10 cellular contexts compared by ENCODE assay signal in genomic region chr13:53200498-53201453, GRCh38.
DNase-seq lines count a peak whose midpoint lies in the region; ATAC-seq and TF ChIP-seq lines count a peak whose summit lies in the region.
"Had no signal": no experiment of that assay in that cellular context is flagged by ENCODE, and none has a peak within 500 bp of the region (broad histone marks: within the 10 kb centered on the region; RNA-seq: fewer than 3 reads in every experiment).

No MANE protein-coding gene starts in this region.

- peaks cover 28 to 59% of the 10 kb centered on the region in 2 donors for H3K27me3 ChIP-seq in left lung
- H3K27me3 ChIP-seq in uterus: peaks cover 0 to 6% of the 10 kb centered on the region in 2 donors

- H3K36me3 ChIP-seq in left lung (no peaks in the 10 kb centered on the region), uterus (no peaks in the 10 kb centered on the region)

- H3K27ac ChIP-seq in coronary artery: no peak overlapping the region
- H3K27ac ChIP-seq in left lung: no peak overlapping the region
- H3K27ac ChIP-seq in uterus: no peak overlapping the region

- intact Hi-C loops in left lung (cut with DNase I): no loop called here
- intact Hi-C loops in uterus (cut with DNase I; ENCODE audit: low total_unique reads): no loop called here

- ATAC-seq in left lung (peak; percentile 95), GM19395 (IDR thresholded peaks at IDR 0.05; ENCODE audit: unreplicated experiment) (no peak)

- H3K4me1 ChIP-seq in left lung (no peaks in the 10 kb centered on the region), uterus (no peaks in the 10 kb centered on the region)

- no peak for TF ChIP-seq POLR2A in uterus (IDR thresholded peaks at IDR 0.05)

- peak; percentile 40 for DNase-seq in stimulated activated CD4-positive, alpha-beta T cell treated with anti-CD3 and anti-CD28 coated beads, Interleukin-15, amount 100 ng/mL, for 24 hours
- DNase-seq in stimulated activated CD4-positive, alpha-beta T cell treated with anti-CD3 and anti-CD28 coated beads, Interleukin-12 subunit alpha, Interleukin-12 subunit beta, amount 100 ng/mL, for 4 hours: no peak
- DNase-seq in coronary artery (ENCODE audit: low spot score) (no peak), left lung (peak; percentile 38 to 78), uterus (no peak), NCI-H1436 treated with DMSO at 0.1 percent for 48 hours (lab: John Stamatoyannopoulos, UW) (no peak)
- DNase-seq in effector CD4-positive, alpha-beta T cell: no peak
- DNase-seq: activated CD4-positive, CD25-positive, alpha-beta regulatory T cell; DMS79 had no signal

- TF ChIP-seq CTCF in coronary artery (IDR thresholded peaks at IDR 0.05) (no peak), left lung (IDR thresholded peaks at IDR 0.05) (no peak), uterus (IDR thresholded peaks at IDR 0.05) (peak in 3 of 4 experiments; percentile 8 to 63 (median 13))

- H3K9me3 ChIP-seq in left lung: no peaks in the 10 kb centered on the region
- H3K9me3 ChIP-seq in uterus: no peaks in the 10 kb centered on the region

- H3K4me3 ChIP-seq in coronary artery (peak overlapping the region; percentile 11), left lung (no peak overlapping the region), uterus (no peak overlapping the region)

Comparison
In these comparisons a context has a peak if more than half of its experiments do, and no peak if none do; other contexts are left out.
1. DNase-seq: peak in stimulated activated CD4-positive, alpha-beta T cell treated with anti-CD3 and anti-CD28 coated beads, Interleukin-15, amount 100 ng/mL, for 24 hours (single experiment) and left lung (2 of 2); none in stimulated activated CD4-positive, alpha-beta T cell treated with anti-CD3 and anti-CD28 coated beads, Interleukin-12 subunit alpha, Interleukin-12 subunit beta, amount 100 ng/mL, for 4 hours (single experiment), coronary artery (single experiment), uterus (0 of 2), effector CD4-positive, alpha-beta T cell (single experiment) and NCI-H1436 treated with DMSO at 0.1 percent for 48 hours (single experiment).
2. CTCF ChIP-seq: peak in uterus (3 of 4); none in coronary artery (single experiment) and left lung (0 of 2).